Comparison of ENCODE assay signal across 1 cellular context in the genomic region with DNA sequence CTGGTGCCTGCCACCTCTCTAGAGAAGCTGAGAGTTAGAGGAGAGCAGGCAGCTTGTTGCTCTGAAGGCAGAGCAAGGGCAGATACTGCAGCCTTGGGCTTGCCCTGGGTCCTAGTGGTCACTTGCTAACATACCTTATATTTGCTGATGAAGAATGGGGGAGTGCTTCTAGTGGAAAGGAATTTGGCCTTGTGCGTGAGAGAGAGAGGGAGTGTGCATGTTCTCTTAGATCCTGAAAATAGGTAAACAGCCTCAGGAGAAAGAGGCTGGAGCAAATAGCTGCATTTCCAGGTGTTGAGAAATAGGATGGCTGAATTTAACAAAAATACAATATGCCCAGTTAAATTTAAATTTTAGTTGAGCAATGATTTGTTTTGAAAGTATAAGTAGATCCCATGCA.
TF ChIP-seq lines count a peak whose summit lies in the region.

No MANE protein-coding gene starts in this region.

TF ChIP-seq in HepG2, 621 proteins besides CTCF, POLR2A, EP300 and RAD21 (continued from another document and continues in another):
- TF ChIP-seq, protein P1, sequence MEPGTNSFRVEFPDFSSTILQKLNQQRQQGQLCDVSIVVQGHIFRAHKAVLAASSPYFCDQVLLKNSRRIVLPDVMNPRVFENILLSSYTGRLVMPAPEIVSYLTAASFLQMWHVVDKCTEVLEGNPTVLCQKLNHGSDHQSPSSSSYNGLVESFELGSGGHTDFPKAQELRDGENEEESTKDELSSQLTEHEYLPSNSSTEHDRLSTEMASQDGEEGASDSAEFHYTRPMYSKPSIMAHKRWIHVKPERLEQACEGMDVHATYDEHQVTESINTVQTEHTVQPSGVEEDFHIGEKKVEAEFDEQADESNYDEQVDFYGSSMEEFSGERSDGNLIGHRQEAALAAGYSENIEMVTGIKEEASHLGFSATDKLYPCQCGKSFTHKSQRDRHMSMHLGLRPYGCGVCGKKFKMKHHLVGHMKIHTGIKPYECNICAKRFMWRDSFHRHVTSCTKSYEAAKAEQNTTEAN (CRISPR knock-in tag; conservative IDR thresholded peaks at IDR 0.05), result peak; percentile 85
- TF ChIP-seq, protein P2, sequence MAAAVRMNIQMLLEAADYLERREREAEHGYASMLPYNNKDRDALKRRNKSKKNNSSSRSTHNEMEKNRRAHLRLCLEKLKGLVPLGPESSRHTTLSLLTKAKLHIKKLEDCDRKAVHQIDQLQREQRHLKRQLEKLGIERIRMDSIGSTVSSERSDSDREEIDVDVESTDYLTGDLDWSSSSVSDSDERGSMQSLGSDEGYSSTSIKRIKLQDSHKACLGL (CRISPR knock-in tag; IDR thresholded peaks at IDR 0.05), result no peak
- peak; percentile 78 for TF ChIP-seq SIX1 (CRISPR knock-in tag; IDR thresholded peaks at IDR 0.05; ENCODE audit: borderline replicate concordance)
- TF ChIP-seq ZNF354B (CRISPR knock-in tag; IDR thresholded peaks at IDR 0.05), result no peak
- TF ChIP-seq KDM6A (CRISPR knock-in tag; IDR thresholded peaks at IDR 0.05; ENCODE audit: low read depth), result peak; percentile 73
- TF ChIP-seq HNF4A (CRISPR knock-in tag; IDR thresholded peaks at IDR 0.05), result peak; percentile 91
- TF ChIP-seq, protein P3, sequence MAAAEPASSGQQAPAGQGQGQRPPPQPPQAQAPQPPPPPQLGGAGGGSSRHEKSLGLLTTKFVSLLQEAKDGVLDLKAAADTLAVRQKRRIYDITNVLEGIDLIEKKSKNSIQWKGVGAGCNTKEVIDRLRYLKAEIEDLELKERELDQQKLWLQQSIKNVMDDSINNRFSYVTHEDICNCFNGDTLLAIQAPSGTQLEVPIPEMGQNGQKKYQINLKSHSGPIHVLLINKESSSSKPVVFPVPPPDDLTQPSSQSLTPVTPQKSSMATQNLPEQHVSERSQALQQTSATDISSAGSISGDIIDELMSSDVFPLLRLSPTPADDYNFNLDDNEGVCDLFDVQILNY (CRISPR knock-in tag; conservative IDR thresholded peaks at IDR 0.05), result no peak
- no peak for TF ChIP-seq ATF7 (IDR thresholded peaks at IDR 0.05)
- no peak for TF ChIP-seq ATF7 (CRISPR knock-in tag; IDR thresholded peaks at IDR 0.05)
- no peak for TF ChIP-seq MTA3 (CRISPR knock-in tag; IDR thresholded peaks at IDR 0.05)
- TF ChIP-seq PHF8 (CRISPR knock-in tag; IDR thresholded peaks at IDR 0.05), result peak; percentile 46
- TF ChIP-seq KDM4B (CRISPR knock-in tag; IDR thresholded peaks at IDR 0.05), result peak; percentile 81; the same call in 1 of the 2 replicates
- TF ChIP-seq, protein P4, sequence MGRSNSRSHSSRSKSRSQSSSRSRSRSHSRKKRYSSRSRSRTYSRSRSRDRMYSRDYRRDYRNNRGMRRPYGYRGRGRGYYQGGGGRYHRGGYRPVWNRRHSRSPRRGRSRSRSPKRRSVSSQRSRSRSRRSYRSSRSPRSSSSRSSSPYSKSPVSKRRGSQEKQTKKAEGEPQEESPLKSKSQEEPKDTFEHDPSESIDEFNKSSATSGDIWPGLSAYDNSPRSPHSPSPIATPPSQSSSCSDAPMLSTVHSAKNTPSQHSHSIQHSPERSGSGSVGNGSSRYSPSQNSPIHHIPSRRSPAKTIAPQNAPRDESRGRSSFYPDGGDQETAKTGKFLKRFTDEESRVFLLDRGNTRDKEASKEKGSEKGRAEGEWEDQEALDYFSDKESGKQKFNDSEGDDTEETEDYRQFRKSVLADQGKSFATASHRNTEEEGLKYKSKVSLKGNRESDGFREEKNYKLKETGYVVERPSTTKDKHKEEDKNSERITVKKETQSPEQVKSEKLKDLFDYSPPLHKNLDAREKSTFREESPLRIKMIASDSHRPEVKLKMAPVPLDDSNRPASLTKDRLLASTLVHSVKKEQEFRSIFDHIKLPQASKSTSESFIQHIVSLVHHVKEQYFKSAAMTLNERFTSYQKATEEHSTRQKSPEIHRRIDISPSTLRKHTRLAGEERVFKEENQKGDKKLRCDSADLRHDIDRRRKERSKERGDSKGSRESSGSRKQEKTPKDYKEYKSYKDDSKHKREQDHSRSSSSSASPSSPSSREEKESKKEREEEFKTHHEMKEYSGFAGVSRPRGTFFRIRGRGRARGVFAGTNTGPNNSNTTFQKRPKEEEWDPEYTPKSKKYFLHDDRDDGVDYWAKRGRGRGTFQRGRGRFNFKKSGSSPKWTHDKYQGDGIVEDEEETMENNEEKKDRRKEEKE (IDR thresholded peaks at IDR 0.05), result no peak
- no peak for TF ChIP-seq HNRNPUL1 (IDR thresholded peaks at IDR 0.05; ENCODE audit: low read depth, low read length)
- TF ChIP-seq, protein P5, sequence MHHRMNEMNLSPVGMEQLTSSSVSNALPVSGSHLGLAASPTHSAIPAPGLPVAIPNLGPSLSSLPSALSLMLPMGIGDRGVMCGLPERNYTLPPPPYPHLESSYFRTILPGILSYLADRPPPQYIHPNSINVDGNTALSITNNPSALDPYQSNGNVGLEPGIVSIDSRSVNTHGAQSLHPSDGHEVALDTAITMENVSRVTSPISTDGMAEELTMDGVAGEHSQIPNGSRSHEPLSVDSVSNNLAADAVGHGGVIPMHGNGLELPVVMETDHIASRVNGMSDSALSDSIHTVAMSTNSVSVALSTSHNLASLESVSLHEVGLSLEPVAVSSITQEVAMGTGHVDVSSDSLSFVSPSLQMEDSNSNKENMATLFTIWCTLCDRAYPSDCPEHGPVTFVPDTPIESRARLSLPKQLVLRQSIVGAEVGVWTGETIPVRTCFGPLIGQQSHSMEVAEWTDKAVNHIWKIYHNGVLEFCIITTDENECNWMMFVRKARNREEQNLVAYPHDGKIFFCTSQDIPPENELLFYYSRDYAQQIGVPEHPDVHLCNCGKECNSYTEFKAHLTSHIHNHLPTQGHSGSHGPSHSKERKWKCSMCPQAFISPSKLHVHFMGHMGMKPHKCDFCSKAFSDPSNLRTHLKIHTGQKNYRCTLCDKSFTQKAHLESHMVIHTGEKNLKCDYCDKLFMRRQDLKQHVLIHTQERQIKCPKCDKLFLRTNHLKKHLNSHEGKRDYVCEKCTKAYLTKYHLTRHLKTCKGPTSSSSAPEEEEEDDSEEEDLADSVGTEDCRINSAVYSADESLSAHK (CRISPR knock-in tag; IDR thresholded peaks at IDR 0.05; ENCODE audit: borderline replicate concordance), result no peak
- no peak for TF ChIP-seq CAMTA2 (CRISPR knock-in tag; IDR thresholded peaks at IDR 0.05; ENCODE audit: borderline replicate concordance)
- 0 out of 2 replicates have a peak, but pooled peaks have one; percentile 23 for TF ChIP-seq GABPB1 (CRISPR knock-in tag; IDR thresholded peaks at IDR 0.05)
- TF ChIP-seq PITX1 (CRISPR knock-in tag; IDR thresholded peaks at IDR 0.05), result peak; percentile 78; the same call in 1 of the 2 replicates
- TF ChIP-seq IKZF1 (IDR thresholded peaks at IDR 0.05), result no peak
- no peak for TF ChIP-seq PAX8 (CRISPR knock-in tag; IDR thresholded peaks at IDR 0.05; ENCODE audit: borderline replicate concordance)
- no peak for TF ChIP-seq KLF6 (CRISPR knock-in tag; IDR thresholded peaks at IDR 0.05)
- TF ChIP-seq, protein P6, sequence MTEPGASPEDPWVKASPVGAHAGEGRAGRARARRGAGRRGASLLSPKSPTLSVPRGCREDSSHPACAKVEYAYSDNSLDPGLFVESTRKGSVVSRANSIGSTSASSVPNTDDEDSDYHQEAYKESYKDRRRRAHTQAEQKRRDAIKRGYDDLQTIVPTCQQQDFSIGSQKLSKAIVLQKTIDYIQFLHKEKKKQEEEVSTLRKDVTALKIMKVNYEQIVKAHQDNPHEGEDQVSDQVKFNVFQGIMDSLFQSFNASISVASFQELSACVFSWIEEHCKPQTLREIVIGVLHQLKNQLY (CRISPR knock-in tag; IDR thresholded peaks at IDR 0.05), result peak; percentile 64; the same call in 1 of the 2 replicates
- peak; percentile 83; the same call in 1 of the 2 replicates for TF ChIP-seq RFXANK (CRISPR knock-in tag; IDR thresholded peaks at IDR 0.05)
- TF ChIP-seq PCBP2 (optimal IDR thresholded peaks at IDR 0.05; ENCODE audit: low read depth, low read length, poor library complexity, severe bottlenecking), result no peak
- TF ChIP-seq MED13 (CRISPR knock-in tag; IDR thresholded peaks at IDR 0.05), result 0 out of 2 replicates have a peak, but pooled peaks have one; percentile 46
- peak; percentile 68; the same call in 1 of the 2 replicates for TF ChIP-seq KLF11 (CRISPR knock-in tag; IDR thresholded peaks at IDR 0.05)
- TF ChIP-seq SOX5 (CRISPR knock-in tag; IDR thresholded peaks at IDR 0.05; ENCODE audit: borderline replicate concordance), result peak; percentile 93
- no peak for TF ChIP-seq SRSF1 (optimal IDR thresholded peaks at IDR 0.05; ENCODE audit: low read depth, low read length)
- no peak for TF ChIP-seq NCOA1 (CRISPR knock-in tag; IDR thresholded peaks at IDR 0.05)
- no peak for TF ChIP-seq GTF3A (CRISPR knock-in tag; conservative IDR thresholded peaks at IDR 0.05)
- TF ChIP-seq, protein P7, sequence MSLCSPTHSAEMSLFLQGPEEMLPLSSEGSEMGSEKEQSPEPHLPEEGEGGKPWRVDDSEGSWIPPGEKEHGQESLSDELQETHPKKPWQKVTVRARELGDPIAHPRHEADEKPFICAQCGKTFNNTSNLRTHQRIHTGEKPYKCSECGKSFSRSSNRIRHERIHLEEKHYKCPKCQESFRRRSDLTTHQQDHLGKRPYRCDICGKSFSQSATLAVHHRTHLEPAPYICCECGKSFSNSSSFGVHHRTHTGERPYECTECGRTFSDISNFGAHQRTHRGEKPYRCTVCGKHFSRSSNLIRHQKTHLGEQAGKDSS (CRISPR knock-in tag; IDR thresholded peaks at IDR 0.05; ENCODE audit: borderline replicate concordance, low read depth), result peak; percentile 83; the same call in 1 of the 2 replicates
- no peak for TF ChIP-seq SMAD9 (CRISPR knock-in tag; IDR thresholded peaks at IDR 0.05)
- peak; percentile 99 for TF ChIP-seq HDAC2 (CRISPR knock-in tag; IDR thresholded peaks at IDR 0.05)
- no peak for TF ChIP-seq SOX6 (IDR thresholded peaks at IDR 0.05)
- TF ChIP-seq SOX6 (CRISPR knock-in tag; IDR thresholded peaks at IDR 0.05), result peak; percentile 94
- no peak for TF ChIP-seq ZNF563 (CRISPR knock-in tag; IDR thresholded peaks at IDR 0.05)
- TF ChIP-seq DMAP1 (CRISPR knock-in tag; IDR thresholded peaks at IDR 0.05), result peak; percentile 67
- TF ChIP-seq KAT2B (IDR thresholded peaks at IDR 0.05; ENCODE audit: borderline replicate concordance, low read depth, low read length), result no peak
- no peak for TF ChIP-seq ATAD3A (CRISPR knock-in tag; IDR thresholded peaks at IDR 0.05)
- TF ChIP-seq, protein P8, sequence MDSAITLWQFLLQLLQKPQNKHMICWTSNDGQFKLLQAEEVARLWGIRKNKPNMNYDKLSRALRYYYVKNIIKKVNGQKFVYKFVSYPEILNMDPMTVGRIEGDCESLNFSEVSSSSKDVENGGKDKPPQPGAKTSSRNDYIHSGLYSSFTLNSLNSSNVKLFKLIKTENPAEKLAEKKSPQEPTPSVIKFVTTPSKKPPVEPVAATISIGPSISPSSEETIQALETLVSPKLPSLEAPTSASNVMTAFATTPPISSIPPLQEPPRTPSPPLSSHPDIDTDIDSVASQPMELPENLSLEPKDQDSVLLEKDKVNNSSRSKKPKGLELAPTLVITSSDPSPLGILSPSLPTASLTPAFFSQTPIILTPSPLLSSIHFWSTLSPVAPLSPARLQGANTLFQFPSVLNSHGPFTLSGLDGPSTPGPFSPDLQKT (CRISPR knock-in tag; IDR thresholded peaks at IDR 0.05; ENCODE audit: borderline replicate concordance), result no peak
- TF ChIP-seq ZNF331 (CRISPR knock-in tag; IDR thresholded peaks at IDR 0.05), result peak; percentile 90
- no peak for TF ChIP-seq ZNF672 (CRISPR knock-in tag; IDR thresholded peaks at IDR 0.05)
- TF ChIP-seq, protein P9, sequence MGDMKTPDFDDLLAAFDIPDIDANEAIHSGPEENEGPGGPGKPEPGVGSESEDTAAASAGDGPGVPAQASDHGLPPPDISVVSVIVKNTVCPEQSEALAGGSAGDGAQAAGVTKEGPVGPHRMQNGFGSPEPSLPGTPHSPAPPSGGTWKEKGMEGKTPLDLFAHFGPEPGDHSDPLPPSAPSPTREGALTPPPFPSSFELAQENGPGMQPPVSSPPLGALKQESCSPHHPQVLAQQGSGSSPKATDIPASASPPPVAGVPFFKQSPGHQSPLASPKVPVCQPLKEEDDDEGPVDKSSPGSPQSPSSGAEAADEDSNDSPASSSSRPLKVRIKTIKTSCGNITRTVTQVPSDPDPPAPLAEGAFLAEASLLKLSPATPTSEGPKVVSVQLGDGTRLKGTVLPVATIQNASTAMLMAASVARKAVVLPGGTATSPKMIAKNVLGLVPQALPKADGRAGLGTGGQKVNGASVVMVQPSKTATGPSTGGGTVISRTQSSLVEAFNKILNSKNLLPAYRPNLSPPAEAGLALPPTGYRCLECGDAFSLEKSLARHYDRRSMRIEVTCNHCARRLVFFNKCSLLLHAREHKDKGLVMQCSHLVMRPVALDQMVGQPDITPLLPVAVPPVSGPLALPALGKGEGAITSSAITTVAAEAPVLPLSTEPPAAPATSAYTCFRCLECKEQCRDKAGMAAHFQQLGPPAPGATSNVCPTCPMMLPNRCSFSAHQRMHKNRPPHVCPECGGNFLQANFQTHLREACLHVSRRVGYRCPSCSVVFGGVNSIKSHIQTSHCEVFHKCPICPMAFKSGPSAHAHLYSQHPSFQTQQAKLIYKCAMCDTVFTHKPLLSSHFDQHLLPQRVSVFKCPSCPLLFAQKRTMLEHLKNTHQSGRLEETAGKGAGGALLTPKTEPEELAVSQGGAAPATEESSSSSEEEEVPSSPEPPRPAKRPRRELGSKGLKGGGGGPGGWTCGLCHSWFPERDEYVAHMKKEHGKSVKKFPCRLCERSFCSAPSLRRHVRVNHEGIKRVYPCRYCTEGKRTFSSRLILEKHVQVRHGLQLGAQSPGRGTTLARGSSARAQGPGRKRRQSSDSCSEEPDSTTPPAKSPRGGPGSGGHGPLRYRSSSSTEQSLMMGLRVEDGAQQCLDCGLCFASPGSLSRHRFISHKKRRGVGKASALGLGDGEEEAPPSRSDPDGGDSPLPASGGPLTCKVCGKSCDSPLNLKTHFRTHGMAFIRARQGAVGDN (CRISPR knock-in tag; IDR thresholded peaks at IDR 0.05), result no peak
- no peak for TF ChIP-seq CENPT (CRISPR knock-in tag; IDR thresholded peaks at IDR 0.05; ENCODE audit: low read depth)
- no peak for TF ChIP-seq ZNF282 (IDR thresholded peaks at IDR 0.05; ENCODE audit: partially characterized antibody)
- no peak for TF ChIP-seq ZFAT (CRISPR knock-in tag; conservative IDR thresholded peaks at IDR 0.05)
- TF ChIP-seq, protein P10, sequence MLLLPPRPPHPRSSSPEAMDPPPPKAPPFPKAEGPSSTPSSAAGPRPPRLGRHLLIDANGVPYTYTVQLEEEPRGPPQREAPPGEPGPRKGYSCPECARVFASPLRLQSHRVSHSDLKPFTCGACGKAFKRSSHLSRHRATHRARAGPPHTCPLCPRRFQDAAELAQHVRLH (CRISPR knock-in tag; IDR thresholded peaks at IDR 0.05; ENCODE audit: borderline replicate concordance, low read depth), result peak; percentile 79; the same call in 1 of the 2 replicates
